Comparison of ENCODE assay signal across 10 cellular contexts in genomic region chr17:28737770-28738679, GRCh38. TPM values are rescaled to one million over a fixed set of nuclear protein-coding genes. Genes with fewer than 3 reads are reported as not detected.
DNase-seq lines count a peak whose midpoint lies in the region; ATAC-seq and TF ChIP-seq lines count a peak whose summit lies in the region.
"Had no signal": no experiment of that assay in that cellular context is flagged by ENCODE, and none has a peak within 500 bp of the region (broad histone marks: within the 10 kb centered on the region; RNA-seq: fewer than 3 reads in every experiment).

No MANE protein-coding gene starts in this region.

- H3K36me3 Mint-ChIP-seq in activated naive CD4-positive, alpha-beta T cell treated with anti-CD3 and anti-CD28 coated beads, Interleukin-2, amount 50 U/mL, for 24 hours, result peaks cover 6% of the 10 kb centered on the region
- H3K36me3 Mint-ChIP-seq in activated B cell treated with CpG ODN at 0.5 μM for 24 hours (ENCODE audit: low read depth) (peaks cover 34% of the 10 kb centered on the region), type B pancreatic cell (peaks cover 10% of the 10 kb centered on the region), glutamatergic neuron (ENCODE audit: unreplicated experiment) (peaks cover 4% of the 10 kb centered on the region)

- H3K27ac Mint-ChIP-seq in activated naive CD4-positive, alpha-beta T cell treated with anti-CD3 and anti-CD28 coated beads, Interleukin-2, amount 50 U/mL, for 24 hours, result peak overlapping the region; percentile 91
- H3K27ac Mint-ChIP-seq in activated B cell treated with CpG ODN at 0.5 μM for 24 hours, result peak overlapping the region; percentile 99
- H3K27ac Mint-ChIP-seq in type B pancreatic cell, result peak overlapping the region; percentile 94
- H3K27ac Mint-ChIP-seq in glutamatergic neuron (ENCODE audit: unreplicated experiment), result no peak overlapping the region

- POLR2A ChIA-PET in activated B cell treated with CpG ODN at 0.5 μM for 24 hours (lab: Charles Lee), result interaction anchor here (0.6 to 23.0 kb wide), 10 partner anchors 11 to 213 kb away, joined by 3 to 2384 read pairs (median 5); partner anchors contain the start of genes FLOT2, NEK8, PHF12 and PIGS

- peak overlapping the region; percentile 71 for H3K4me3 Mint-ChIP-seq in activated naive CD4-positive, alpha-beta T cell treated with anti-CD3 and anti-CD28 coated beads, Interleukin-2, amount 50 U/mL, for 24 hours
- H3K4me3 Mint-ChIP-seq in activated B cell treated with CpG ODN at 0.5 μM for 24 hours (peak overlapping the region; percentile 80), type B pancreatic cell (peak overlapping the region; percentile 34), glutamatergic neuron (ENCODE audit: unreplicated experiment) (no peak overlapping the region)

- H3K27me3 Mint-ChIP-seq in activated naive CD4-positive, alpha-beta T cell treated with anti-CD3 and anti-CD28 coated beads, Interleukin-2, amount 50 U/mL, for 24 hours, result no peaks in the 10 kb centered on the region
- H3K27me3 Mint-ChIP-seq in activated B cell treated with CpG ODN at 0.5 μM for 24 hours (no peaks in the 10 kb centered on the region), type B pancreatic cell (no peaks in the 10 kb centered on the region), glutamatergic neuron (ENCODE audit: unreplicated experiment) (peaks cover 3% of the 10 kb centered on the region)

- intact Hi-C loops in activated B cell treated with CpG ODN at 0.5 μM for 24 hours (cut with micrococcal nuclease), result loop anchor here (1.0 kb wide), 1 partner anchor 10 kb away; the partner anchor contains the start of gene NEK8

- no peak for TF ChIP-seq CTCF in activated B cell treated with CpG ODN at 0.5 μM for 24 hours (IDR thresholded peaks at IDR 0.05)
- TF ChIP-seq CTCF in type B pancreatic cell (conservative IDR thresholded peaks at IDR 0.05), result no peak
- no peak for TF ChIP-seq CTCF in glutamatergic neuron (IDR thresholded peaks at IDR 0.05; ENCODE audit: partially characterized antibody, unreplicated experiment)

- CTCF ChIA-PET in activated B cell treated with CpG ODN at 0.5 μM for 24 hours (lab: Charles Lee), result interaction anchor here (0.7 to 17.6 kb wide), 4 partner anchors 11 to 26 kb away, joined by 3 to 545 read pairs (median 4); partner anchors contain the start of genes NEK8 and TLCD1

- no peaks in the 10 kb centered on the region for H3K9me3 Mint-ChIP-seq in activated naive CD4-positive, alpha-beta T cell treated with anti-CD3 and anti-CD28 coated beads, Interleukin-2, amount 50 U/mL, for 24 hours
- H3K9me3 Mint-ChIP-seq in activated B cell treated with CpG ODN at 0.5 μM for 24 hours (no peaks in the 10 kb centered on the region), type B pancreatic cell (no peaks in the 10 kb centered on the region), glutamatergic neuron (ENCODE audit: unreplicated experiment) (peaks cover 10% of the 10 kb centered on the region)

- H3K4me1 Mint-ChIP-seq in activated naive CD4-positive, alpha-beta T cell treated with anti-CD3 and anti-CD28 coated beads, Interleukin-2, amount 50 U/mL, for 24 hours, result peaks cover 15% of the 10 kb centered on the region
- H3K4me1 Mint-ChIP-seq in activated B cell treated with CpG ODN at 0.5 μM for 24 hours, result peaks cover 97% of the 10 kb centered on the region
- H3K4me1 Mint-ChIP-seq in type B pancreatic cell (ENCODE audit: unreplicated experiment), result peaks cover 6% of the 10 kb centered on the region
- H3K4me1 Mint-ChIP-seq in glutamatergic neuron (ENCODE audit: low read depth, unreplicated experiment), result peaks cover 11% of the 10 kb centered on the region

- DNase-seq in activated naive CD4-positive, alpha-beta T cell treated with anti-CD3 and anti-CD28 coated beads, Interleukin-2, amount 50 U/mL, for 16 hours, result no peak
- DNase-seq in activated B cell treated with CpG ODN at 0.5 μM for 24 hours (peak; percentile 75), type B pancreatic cell (ENCODE audit: extremely low spot score, unreplicated experiment) (no peak), DMS53 (lab: John Stamatoyannopoulos, UW) (no peak), NK-92 (lab: John Stamatoyannopoulos, UW; ENCODE audit: unreplicated experiment) (no peak), glutamatergic neuron (no peak)
- DNase-seq: ovary, substantia nigra had no signal

- ATAC-seq in HG02798 (IDR thresholded peaks at IDR 0.05; ENCODE audit: poor library complexity, unreplicated experiment), result peak; percentile 58
- peak; percentile 71 for ATAC-seq in activated B cell treated with CpG ODN at 0.5 μM for 24 hours (ENCODE audit: low read depth)

RNA-seq across cellular contexts. Expression of gene TRAF4, which starts 5.8 kb away (rescaled TPM):
- total RNA-seq in activated B cell treated with CpG ODN at 0.5 μM for 24 hours (754 and 903 TPM in 2 replicates), type B pancreatic cell (ENCODE audit: low replicate concordance) (219 and 327 TPM in 2 replicates), glutamatergic neuron (ENCODE audit: unreplicated experiment) (373 TPM)

RNA-seq across cellular contexts. Expression of gene NEK8, which starts 9.4 kb away (rescaled TPM):
- total RNA-seq in activated B cell treated with CpG ODN at 0.5 μM for 24 hours (24.8 and 29.7 TPM in 2 replicates), type B pancreatic cell (ENCODE audit: low replicate concordance) (8.7 and 9.5 TPM in 2 replicates), glutamatergic neuron (ENCODE audit: unreplicated experiment) (5.9 TPM)

RNA-seq across cellular contexts. Expression of gene TLCD1, which starts 12.0 kb away (rescaled TPM):
- total RNA-seq in activated B cell treated with CpG ODN at 0.5 μM for 24 hours (40.7 and 41.0 TPM in 2 replicates), type B pancreatic cell (ENCODE audit: low replicate concordance) (18.6 and 40.2 TPM in 2 replicates), glutamatergic neuron (ENCODE audit: unreplicated experiment) (8.2 TPM)

RNA-seq across cellular contexts. Expression of gene RPL23A, which starts 18.2 kb away (rescaled TPM):
- total RNA-seq in activated B cell treated with CpG ODN at 0.5 μM for 24 hours (3,189 and 3,657 TPM in 2 replicates), type B pancreatic cell (ENCODE audit: low replicate concordance) (1,717 and 1,950 TPM in 2 replicates), glutamatergic neuron (ENCODE audit: unreplicated experiment) (627 TPM)

RNA-seq across cellular contexts. Expression of gene RAB34, which starts 20.4 kb away (rescaled TPM):
- total RNA-seq in activated B cell treated with CpG ODN at 0.5 μM for 24 hours (21.3 and 23.9 TPM in 2 replicates), type B pancreatic cell (ENCODE audit: low replicate concordance) (54.2 and 133 TPM in 2 replicates), glutamatergic neuron (ENCODE audit: unreplicated experiment) (54.3 TPM)
